In genomic region chr21:46189213-46189958, GRCh38 we compare ENCODE assay signal across 10 cellular contexts. TPM values are rescaled to one million over a fixed set of nuclear protein-coding genes. Genes with fewer than 3 reads are reported as not detected.
DNase-seq lines count a peak whose midpoint lies in the region; ATAC-seq, FAIRE-seq and TF ChIP-seq lines count a peak whose summit lies in the region.
"Had no signal": no experiment of that assay in that cellular context is flagged by ENCODE, and none has a peak within 500 bp of the region (broad histone marks: within the 10 kb centered on the region; RNA-seq: fewer than 3 reads in every experiment).

No MANE protein-coding gene starts in this region.

- intact Hi-C loops in colonic mucosa (cut with DNase I): no loop called here
- intact Hi-C loops in HepG2 (cut with micrococcal nuclease; ENCODE audit: unreplicated experiment): no loop called here
- intact Hi-C loops in transverse colon (cut with DNase I; ENCODE audit: low total_unique reads): no loop called here

- H3K9me3 ChIP-seq in colonic mucosa: no peaks in the 10 kb centered on the region
- H3K9me3 ChIP-seq in HepG2 (ENCODE audit: low read length): no peaks in the 10 kb centered on the region
- H3K9me3 ChIP-seq in transverse colon: no peaks in the 10 kb centered on the region
- H3K9me3 ChIP-seq: thoracic aorta had no signal

- TF ChIP-seq CTCF in colonic mucosa (IDR thresholded peaks at IDR 0.05): no peak
- no peak for TF ChIP-seq CTCF in HepG2 (CRISPR knock-in tag; IDR thresholded peaks at IDR 0.05)
- TF ChIP-seq CTCF in transverse colon (IDR thresholded peaks at IDR 0.05): no peak

- ATAC-seq in HepG2: no peak; the same call in 1 of the 3 replicates

- POLR2A ChIA-PET in HepG2 (lab: Yijun Ruan, JAX): no interaction called here

- DNase-seq in NCI-H82 (lab: John Stamatoyannopoulos, UW): peak; percentile 56
- no peak for DNase-seq in NCI-H82 treated with DMSO at 0.1 percent for 48 hours (lab: John Stamatoyannopoulos, UW; ENCODE audit: unreplicated experiment)
- peak; percentile 20 for DNase-seq in colonic mucosa
- no peak for DNase-seq in HepG2 (ENCODE audit: low spot score)
- no peak for DNase-seq in transverse colon
- DNase-seq in KBM-7: no peak
- no peak for DNase-seq in NCI-H748 (lab: John Stamatoyannopoulos, UW; ENCODE audit: unreplicated experiment)
- DNase-seq in foreskin melanocyte: no peak

- H3K27ac ChIP-seq in colonic mucosa (peak overlapping the region; percentile 2), HepG2 (ENCODE audit: extremely low read length, insufficient read depth, low read length) (no peak overlapping the region), transverse colon (peak overlapping the region; percentile 29 to 60 (median 46))

- no peaks in the 10 kb centered on the region for H3K79me2 ChIP-seq in HepG2 (ENCODE audit: insufficient read depth, low read length)

- peaks cover 6% of the 10 kb centered on the region for H3K36me3 ChIP-seq in colonic mucosa
- peaks cover 7 to 41% of the 10 kb centered on the region in 2 experiments for H3K36me3 ChIP-seq in HepG2 (replicated peaks in 1 of 2; ENCODE audit: control insufficient read depth in 1 of 2, insufficient read depth in 2 of 2, low read length in 2 of 2)
- H3K36me3 ChIP-seq in transverse colon: peaks cover 0 to 10% (median 0%) of the 10 kb centered on the region in 4 donors

- no peak overlapping the region for H3K9ac ChIP-seq in colonic mucosa (ENCODE audit: low read depth in 2 of 2, low read length in 2 of 2)
- H3K9ac ChIP-seq in HepG2 (ENCODE audit: insufficient read depth, low read depth, low read length): no peak overlapping the region

- in situ Hi-C loops in HepG2 (cut with HindIII; ENCODE audit: extremely low pct_ligation_motif_present, low pct_unique_long_range_greater_than_20kb): no loop called here
- in situ Hi-C loops in transverse colon (cut with MboI; ENCODE audit: low pct_ligation_motif_present in 1 of 4, low pct_unique_long_range_greater_than_20kb in 1 of 4, low sequenced_read_pairs in 3 of 4): no loop called here
- in situ Hi-C loops in KBM-7 (cut with MboI; ENCODE audit: low pct_unique_long_range_greater_than_20kb, low sequenced_read_pairs): no loop called here

- no peak overlapping the region for H2AFZ ChIP-seq in HepG2 (ENCODE audit: low read length)

- CTCF ChIA-PET in HepG2 (lab: Yijun Ruan, JAX; ENCODE audit: low intra/inter-chr PET ratio, low total read pairs): no interaction called here

- no peaks in the 10 kb centered on the region for H4K20me1 ChIP-seq in HepG2 (ENCODE audit: insufficient read depth, low read length)

- no peak overlapping the region for H3K4me3 ChIP-seq in colonic mucosa
- no peak overlapping the region for H3K4me3 ChIP-seq in HepG2 (replicated peaks in 1 of 3; ENCODE audit: insufficient read depth in 1 of 3, low read depth in 2 of 3, low read length in 3 of 3)
- no peak overlapping the region for H3K4me3 ChIP-seq in transverse colon
- H3K4me3 ChIP-seq: thoracic aorta had no signal

- BruUV-seq in HepG2 (replicated peaks; lab: Mats Ljungman, UMichigan): no TSS peak

- 95% methylated on average over 8 of the region's 9 CpGs for WGBS in HepG2 (ENCODE audit: low lambda C conversion rate)
- 72 to 80% methylated on average over 4 to 9 of the region's 9 CpGs for WGBS in transverse colon (ENCODE audit: low coverage in 1 of 2), 2 donors

- H3K4me1 ChIP-seq in colonic mucosa: no peaks in the 10 kb centered on the region
- peaks cover 31% of the 10 kb centered on the region for H3K4me1 ChIP-seq in HepG2 (ENCODE audit: insufficient read depth, low read length)
- H3K4me1 ChIP-seq in transverse colon: peaks cover 0 to 13% (median 6%) of the 10 kb centered on the region in 4 donors

- no peak overlapping the region for H3K4me2 ChIP-seq in HepG2 (ENCODE audit: low read depth, low read length)

- no peak; a peak in 2 of 4 replicates for TF ChIP-seq POLR2A in HepG2 (IDR thresholded peaks at IDR 0.05; ENCODE audit: insufficient read depth in 1 of 2, low read depth in 2 of 2, low read length in 2 of 2)
- no peak for TF ChIP-seq POLR2A in transverse colon (IDR thresholded peaks at IDR 0.05)

- TF ChIP-seq EP300 in HepG2 (IDR thresholded peaks at IDR 0.05; ENCODE audit: low read depth in 2 of 2, low read length in 2 of 2) (no peak), HepG2 (CRISPR knock-in tag; IDR thresholded peaks at IDR 0.05; ENCODE audit: borderline replicate concordance) (no peak), transverse colon (IDR thresholded peaks at IDR 0.05; ENCODE audit: low read depth) (no peak)

- no peaks in the 10 kb centered on the region for H3K27me3 ChIP-seq in colonic mucosa
- H3K27me3 ChIP-seq in HepG2 (ENCODE audit: control insufficient read depth in 1 of 2, insufficient read depth in 2 of 2, low read length in 2 of 2): no peaks in the 10 kb centered on the region
- no peaks in the 10 kb centered on the region for H3K27me3 ChIP-seq in transverse colon

- no peak for FAIRE-seq in HepG2 (lab: Jason Lieb, UNC)
- FAIRE-seq: HTR-8/SVneo had no signal

- no peak for TF ChIP-seq RAD21 in HepG2 (CRISPR knock-in tag; IDR thresholded peaks at IDR 0.05)

RNA-seq across cellular contexts. Expression of gene SPATC1L, which starts 5.1 kb away (rescaled TPM):
- 1 to 10 TPM; 6.2 to 6.9 TPM for total RNA-seq in colonic mucosa
- total RNA-seq in HepG2 (2016; rRNA removed; fragmentation: Illumina TruSeq; extraction: Trizol): 2.8 and 3.3 TPM in 2 replicates
- total RNA-seq in HepG2 (2016; cell fraction: cytosol; rRNA removed; fragmentation: Illumina TruSeq; extraction: Trizol; ENCODE audit: low read depth): 2.1 and 2.7 TPM in 2 replicates
- 3.0 and 3.3 TPM in 2 replicates for total RNA-seq in HepG2 (2016; cell fraction: insoluble cytoplasmic fraction; rRNA removed; fragmentation: Illumina TruSeq; extraction: Trizol)
- 3.0 and 3.8 TPM in 2 replicates for total RNA-seq in HepG2 (2016; cell fraction: membrane; rRNA removed; fragmentation: Illumina TruSeq; extraction: Trizol)
- 1.5 and 1.7 TPM in 2 replicates for total RNA-seq in HepG2 (2016; cell fraction: nucleus; rRNA removed; fragmentation: Illumina TruSeq; extraction: Trizol)
- polyA plus RNA-seq in HepG2 (2011; rRNA removed): 1.4 and 2.6 TPM in 2 replicates
- polyA plus RNA-seq in HepG2 (2011; cell fraction: cytosol; rRNA removed): 1.4 and 2.8 TPM in 2 replicates
- 9.6 and 9.7 TPM in 2 replicates for polyA plus RNA-seq in HepG2 (2011; cell fraction: nucleus; rRNA removed)
- 7.3 and 10.9 TPM in 2 replicates for polyA plus RNA-seq in HepG2 (2012)
- 5.4 and 5.7 TPM in 2 replicates for polyA plus RNA-seq in HepG2 (2016; cell fraction: cytosol; fragmentation: Illumina TruSeq; extraction: Trizol; ENCODE audit: low read depth)
- polyA plus RNA-seq in HepG2 (2016; cell fraction: insoluble cytoplasmic fraction; fragmentation: Illumina TruSeq; extraction: Trizol; ENCODE audit: low read depth): 5.9 and 7.1 TPM in 2 replicates
- polyA plus RNA-seq in HepG2 (2016; cell fraction: membrane; fragmentation: Illumina TruSeq; extraction: Trizol; ENCODE audit: low read depth): 6.0 and 7.3 TPM in 2 replicates
- polyA plus RNA-seq in HepG2 (2016; cell fraction: nucleus; fragmentation: Illumina TruSeq; extraction: Trizol; ENCODE audit: insufficient read depth, low read depth): 5.8 and 6.5 TPM in 2 replicates
- polyA minus RNA-seq in HepG2 (2011; rRNA and poly(A)+ RNA removed; ENCODE audit: low replicate concordance): 2.4 and 3.4 TPM in 2 replicates
- polyA minus RNA-seq in HepG2 (2011; cell fraction: cytosol; rRNA and poly(A)+ RNA removed): 3.4 and 5.6 TPM in 2 replicates
- polyA minus RNA-seq in HepG2 (2011; cell fraction: nucleus; rRNA and poly(A)+ RNA removed): 0.77 and 1.6 TPM in 2 replicates
- 10 to 100 TPM in 1 of 4 donors, 1 to 10 TPM in 2, not detected in 1; 1.2 to 11.0 (median 8.5) TPM for total RNA-seq in transverse colon

RNA-seq across cellular contexts. Expression of gene FTCD, which starts 34.0 kb away (rescaled TPM):
- total RNA-seq in colonic mucosa (1 to 10 TPM in 1 of 2 donors, under 1 TPM in 1; 0.45 to 4.2 TPM), HepG2 (2016; rRNA removed; fragmentation: Illumina TruSeq; extraction: Trizol) (78.5 and 105 TPM in 2 replicates), transverse colon (not detected)
- 13.1 and 13.2 TPM in 2 replicates for total RNA-seq in HepG2 (2016; cell fraction: cytosol; rRNA removed; fragmentation: Illumina TruSeq; extraction: Trizol; ENCODE audit: low read depth)
- total RNA-seq in HepG2 (2016; cell fraction: insoluble cytoplasmic fraction; rRNA removed; fragmentation: Illumina TruSeq; extraction: Trizol): 61.2 and 115 TPM in 2 replicates
- total RNA-seq in HepG2 (2016; cell fraction: membrane; rRNA removed; fragmentation: Illumina TruSeq; extraction: Trizol): 21.0 and 27.4 TPM in 2 replicates
- total RNA-seq in HepG2 (2016; cell fraction: nucleus; rRNA removed; fragmentation: Illumina TruSeq; extraction: Trizol): 94.5 and 110 TPM in 2 replicates
- polyA plus RNA-seq in HepG2 (2011; rRNA removed): 75.7 and 112 TPM in 2 replicates
- polyA plus RNA-seq in HepG2 (2011; cell fraction: cytosol; rRNA removed): 34.7 and 61.2 TPM in 2 replicates
- polyA plus RNA-seq in HepG2 (2011; cell fraction: nucleus; rRNA removed): 656 and 751 TPM in 2 replicates
- polyA plus RNA-seq in HepG2 (2012): 108 and 140 TPM in 2 replicates
- 11.0 and 12.4 TPM in 2 replicates for polyA plus RNA-seq in HepG2 (2016; cell fraction: cytosol; fragmentation: Illumina TruSeq; extraction: Trizol; ENCODE audit: low read depth)
- 47.9 and 52.0 TPM in 2 replicates for polyA plus RNA-seq in HepG2 (2016; cell fraction: insoluble cytoplasmic fraction; fragmentation: Illumina TruSeq; extraction: Trizol; ENCODE audit: low read depth)
- 11.9 and 17.7 TPM in 2 replicates for polyA plus RNA-seq in HepG2 (2016; cell fraction: membrane; fragmentation: Illumina TruSeq; extraction: Trizol; ENCODE audit: low read depth)
- polyA plus RNA-seq in HepG2 (2016; cell fraction: nucleus; fragmentation: Illumina TruSeq; extraction: Trizol; ENCODE audit: insufficient read depth, low read depth): 369 and 379 TPM in 2 replicates
- polyA minus RNA-seq in HepG2 (2011; rRNA and poly(A)+ RNA removed; ENCODE audit: low replicate concordance): 0.42 and 84.7 TPM in 2 replicates
- 33.3 and 39.2 TPM in 2 replicates for polyA minus RNA-seq in HepG2 (2011; cell fraction: cytosol; rRNA and poly(A)+ RNA removed)
- 93.9 and 118 TPM in 2 replicates for polyA minus RNA-seq in HepG2 (2011; cell fraction: nucleus; rRNA and poly(A)+ RNA removed)

RNA-seq across cellular contexts. Expression of gene LSS, which starts 39.2 kb away (rescaled TPM):
- total RNA-seq in colonic mucosa (100 to 1,000 TPM in 1 of 2 donors, 10 to 100 TPM in 1; 78.2 to 142 TPM), HepG2 (2016; rRNA removed; fragmentation: Illumina TruSeq; extraction: Trizol) (73.5 and 113 TPM in 2 replicates), transverse colon (10 to 100 TPM; 53.2 to 75.2 (median 62.3) TPM)
- 7.3 and 7.8 TPM in 2 replicates for total RNA-seq in HepG2 (2016; cell fraction: cytosol; rRNA removed; fragmentation: Illumina TruSeq; extraction: Trizol; ENCODE audit: low read depth)
- 62.4 and 115 TPM in 2 replicates for total RNA-seq in HepG2 (2016; cell fraction: insoluble cytoplasmic fraction; rRNA removed; fragmentation: Illumina TruSeq; extraction: Trizol)
- 31.7 and 32.0 TPM in 2 replicates for total RNA-seq in HepG2 (2016; cell fraction: membrane; rRNA removed; fragmentation: Illumina TruSeq; extraction: Trizol)
- 138 and 169 TPM in 2 replicates for total RNA-seq in HepG2 (2016; cell fraction: nucleus; rRNA removed; fragmentation: Illumina TruSeq; extraction: Trizol)
- polyA plus RNA-seq in HepG2 (2011; rRNA removed): 72.6 and 182 TPM in 2 replicates
- polyA plus RNA-seq in HepG2 (2011; cell fraction: cytosol; rRNA removed): 29.6 and 35.0 TPM in 2 replicates
- polyA plus RNA-seq in HepG2 (2011; cell fraction: nucleus; rRNA removed): 771 and 1,172 TPM in 2 replicates
- polyA plus RNA-seq in HepG2 (2012): 69.9 and 111 TPM in 2 replicates
- polyA plus RNA-seq in HepG2 (2016; cell fraction: cytosol; fragmentation: Illumina TruSeq; extraction: Trizol; ENCODE audit: low read depth): 5.3 and 5.5 TPM in 2 replicates
- 44.5 and 58.2 TPM in 2 replicates for polyA plus RNA-seq in HepG2 (2016; cell fraction: insoluble cytoplasmic fraction; fragmentation: Illumina TruSeq; extraction: Trizol; ENCODE audit: low read depth)
- 14.1 and 14.6 TPM in 2 replicates for polyA plus RNA-seq in HepG2 (2016; cell fraction: membrane; fragmentation: Illumina TruSeq; extraction: Trizol; ENCODE audit: low read depth)
- polyA plus RNA-seq in HepG2 (2016; cell fraction: nucleus; fragmentation: Illumina TruSeq; extraction: Trizol; ENCODE audit: insufficient read depth, low read depth): 296 and 309 TPM in 2 replicates
- polyA minus RNA-seq in HepG2 (2011; rRNA and poly(A)+ RNA removed; ENCODE audit: low replicate concordance): 67.2 and 95.6 TPM in 2 replicates
- 16.2 and 25.1 TPM in 2 replicates for polyA minus RNA-seq in HepG2 (2011; cell fraction: cytosol; rRNA and poly(A)+ RNA removed)
- 66.3 and 114 TPM in 2 replicates for polyA minus RNA-seq in HepG2 (2011; cell fraction: nucleus; rRNA and poly(A)+ RNA removed)

Comparison
In these comparisons a context has a peak if more than half of its experiments do, and no peak if none do; other contexts are left out.
1. DNase-seq: peak in NCI-H82 (single experiment) and colonic mucosa (single experiment); none in NCI-H82 treated with DMSO at 0.1 percent for 48 hours (single experiment), HepG2 (single experiment), transverse colon (single experiment), KBM-7 (single experiment), NCI-H748 (single experiment) and foreskin melanocyte (single experiment).